ENCODE assay signal across 11 cellular contexts in the genomic region with DNA sequence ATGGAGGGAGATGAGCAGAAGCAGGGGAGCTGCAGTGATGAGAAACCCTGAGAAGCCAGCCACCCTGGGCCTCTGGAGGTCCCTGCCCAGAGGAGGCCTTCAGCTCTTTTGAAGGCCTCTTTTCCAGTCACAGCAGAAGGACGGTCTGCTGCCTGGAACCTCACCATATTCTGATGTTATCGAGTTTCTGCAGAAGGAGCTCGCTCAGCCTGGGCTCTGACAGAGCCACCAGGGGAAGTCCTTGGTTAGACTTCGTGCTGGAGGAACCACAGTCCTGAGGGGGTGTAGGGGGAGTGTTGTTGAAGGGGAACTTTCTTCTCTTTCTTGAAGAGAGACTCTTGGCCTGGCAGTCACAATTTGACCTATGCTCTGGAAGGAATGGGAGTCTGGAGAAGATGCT. TPM values are rescaled to one million over a fixed set of nuclear protein-coding genes. Genes with fewer than 3 reads are reported as not detected.
DNase-seq lines count a peak whose midpoint lies in the region; ATAC-seq and TF ChIP-seq lines count a peak whose summit lies in the region.
"Had no signal": no experiment of that assay in that cellular context is flagged by ENCODE, and none has a peak within 500 bp of the region (broad histone marks: within the 10 kb centered on the region; RNA-seq: fewer than 3 reads in every experiment).

No MANE protein-coding gene starts in this region.

- no peaks in the 10 kb centered on the region for H3K27me3 ChIP-seq in naive thymus-derived CD4-positive, alpha-beta T cell (ENCODE audit: control insufficient read depth in 2 of 2, insufficient read depth in 2 of 2, low read length in 2 of 2)

- H3K4me3 Mint-ChIP-seq in T-cell = no peak overlapping the region
- peak overlapping the region in 1 of 10 donors; percentile 72 for H3K4me3 Mint-ChIP-seq in naive thymus-derived CD4-positive, alpha-beta T cell

- peak; percentile 3 for TF ChIP-seq CTCF in GM12873 (IDR thresholded peaks at IDR 0.05; ENCODE audit: insufficient read depth, low read depth, low read length, missing control alignments)

- CTCF ChIA-PET in T-cell (lab: Charles Lee) = interaction anchor here in 1 of 2 donors (1.2 kb wide), 1 partner anchor 193 kb away, joined by 4 read pairs; no protein-coding TSS in a partner anchor
- CTCF ChIA-PET in naive thymus-derived CD4-positive, alpha-beta T cell (lab: Charles Lee) = no interaction called here

- DNase-seq in T-cell (peak in 1 of 34 experiments; percentile 9), NCI-H748 (lab: John Stamatoyannopoulos, UW; ENCODE audit: unreplicated experiment) (no peak)
- peak in 1 of 9 donors; percentile 62 for DNase-seq in naive thymus-derived CD4-positive, alpha-beta T cell
- DNase-seq in activated naive CD4-positive, alpha-beta T cell treated with anti-CD3 and anti-CD28 coated beads, Interleukin-2, amount 50 U/mL, for 16 hours = no peak
- DNase-seq: DMS79 treated with DMSO at 0.1 percent for 48 hours, NCI-H2081, posterior cingulate gyrus had no signal

- H3K27ac ChIP-seq in naive thymus-derived CD4-positive, alpha-beta T cell (ENCODE audit: low read depth, low read length) = no peak overlapping the region

- H3K9me3 Mint-ChIP-seq in T-cell = no peaks in the 10 kb centered on the region
- no peaks in the 10 kb centered on the region for H3K9me3 Mint-ChIP-seq in naive thymus-derived CD4-positive, alpha-beta T cell

- H3K4me1 Mint-ChIP-seq in T-cell = peaks cover 7 to 16% (median 11%) of the 10 kb centered on the region in 3 donors
- peaks cover 0 to 49% (median 0%) of the 10 kb centered on the region in 7 donors for H3K4me1 Mint-ChIP-seq in naive thymus-derived CD4-positive, alpha-beta T cell

- intact Hi-C loops in naive thymus-derived CD4-positive, alpha-beta T cell (cut with micrococcal nuclease) = loop anchor here in 1 of 2 donors (2.0 kb wide), 1 partner anchor 46 kb away; no protein-coding TSS in a partner anchor

- peaks cover 0 to 3% of the 10 kb centered on the region in 2 donors for H3K4me1 ChIP-seq in naive thymus-derived CD4-positive, alpha-beta T cell (ENCODE audit: control insufficient read depth in 2 of 2, insufficient read depth in 2 of 2, low read length in 2 of 2)

- no peaks in the 10 kb centered on the region for H3K36me3 Mint-ChIP-seq in T-cell
- peaks cover 0 to 7% (median 0%) of the 10 kb centered on the region in 5 donors for H3K36me3 Mint-ChIP-seq in naive thymus-derived CD4-positive, alpha-beta T cell

- no peaks in the 10 kb centered on the region for H3K27me3 Mint-ChIP-seq in T-cell
- H3K27me3 Mint-ChIP-seq in naive thymus-derived CD4-positive, alpha-beta T cell = no peaks in the 10 kb centered on the region

- POLR2A ChIA-PET in T-cell (lab: Charles Lee) = interaction anchor here in 1 of 2 donors (0.5 to 0.6 kb wide), 2 partner anchors 16 to 132 kb away, joined by 4 read pairs; no protein-coding TSS in a partner anchor
- POLR2A ChIA-PET in naive thymus-derived CD4-positive, alpha-beta T cell (lab: Charles Lee) = no interaction called here

- H3K9me3 ChIP-seq in naive thymus-derived CD4-positive, alpha-beta T cell (ENCODE audit: control insufficient read depth in 2 of 3, low read length in 3 of 3) = no peaks in the 10 kb centered on the region

- no peaks in the 10 kb centered on the region for H3K36me3 ChIP-seq in naive thymus-derived CD4-positive, alpha-beta T cell (ENCODE audit: control insufficient read depth in 2 of 3, insufficient read depth in 3 of 3, low read length in 3 of 3)

- H3K27ac Mint-ChIP-seq in T-cell = peak overlapping the region in 1 of 2 donors; percentile 19
- peak overlapping the region in 2 of 9 donors; percentile 41 to 89 for H3K27ac Mint-ChIP-seq in naive thymus-derived CD4-positive, alpha-beta T cell

- H3K4me3 ChIP-seq in naive thymus-derived CD4-positive, alpha-beta T cell (ENCODE audit: low read length) = no peak overlapping the region

- ATAC-seq in GM21786 (IDR thresholded peaks at IDR 0.05; ENCODE audit: unreplicated experiment) (peak; percentile 46), T-cell (replicated peaks in 1 of 4) (peak; percentile 32 to 56 (median 45)), GM18909 (IDR thresholded peaks at IDR 0.05; ENCODE audit: poor library complexity, unreplicated experiment) (no peak), HG03280 (IDR thresholded peaks at IDR 0.05; ENCODE audit: unreplicated experiment) (no peak)
- peak; percentile 65 for ATAC-seq in naive thymus-derived CD4-positive, alpha-beta T cell

RNA-seq across cellular contexts. Expression of gene BATF, which starts 25.1 kb away (rescaled TPM):
- total RNA-seq in T-cell = 10 to 100 TPM; 12.0 to 22.4 (median 19.2) TPM
- 10 to 100 TPM in 3 of 5 experiments, 1 to 10 TPM in 2; 6.8 to 70.0 (median 10.6) TPM for total RNA-seq in naive thymus-derived CD4-positive, alpha-beta T cell
- 10 to 100 TPM; 24.7 to 26.7 TPM for polyA plus RNA-seq in naive thymus-derived CD4-positive, alpha-beta T cell

Comparison
In these comparisons a context has a peak if more than half of its experiments do, and no peak if none do; other contexts are left out.
1. ATAC-seq: peak in GM21786 (single experiment), T-cell (4 of 4) and naive thymus-derived CD4-positive, alpha-beta T cell (single experiment); none in GM18909 (single experiment) and HG03280 (single experiment).